ENCODE assay signal across 19 cellular contexts in the genomic region with DNA sequence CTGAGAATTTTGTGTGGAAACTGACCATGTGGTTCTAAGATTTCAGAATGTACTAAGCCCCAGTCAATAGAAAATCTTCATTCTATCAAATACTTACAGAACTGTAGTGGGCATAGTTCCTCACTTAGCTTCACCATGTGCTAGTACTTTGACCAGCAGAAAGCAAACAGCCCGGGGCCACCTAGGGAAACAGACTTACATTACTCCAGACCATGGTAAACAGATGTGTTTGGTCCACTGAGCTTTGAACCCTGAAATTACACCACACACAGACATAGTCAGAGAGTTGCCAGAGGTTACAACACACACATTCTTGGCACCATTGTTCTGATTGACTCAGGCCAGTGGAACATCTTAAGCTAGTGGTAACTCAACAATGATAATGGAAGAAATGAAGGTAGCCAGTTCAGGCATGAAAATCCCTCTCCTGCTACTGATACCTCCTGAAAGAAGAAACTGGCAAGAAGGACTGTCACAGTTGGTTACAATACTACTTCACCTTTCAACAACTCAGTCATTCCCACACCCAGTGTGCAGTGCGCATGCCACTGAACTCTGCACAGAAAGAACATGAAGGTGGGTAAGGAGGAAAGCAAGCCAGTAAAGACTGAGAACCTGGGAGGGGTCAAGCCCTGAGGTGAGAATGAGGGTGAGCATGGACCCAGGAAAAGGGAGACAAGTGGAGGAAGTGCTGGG. TPM values are rescaled to one million over a fixed set of nuclear protein-coding genes. Genes with fewer than 3 reads are reported as not detected.
DNase-seq lines count a peak whose midpoint lies in the region; ATAC-seq and TF ChIP-seq lines count a peak whose summit lies in the region.
"Had no signal": no experiment of that assay in that cellular context is flagged by ENCODE, and none has a peak within 500 bp of the region (broad histone marks: within the 10 kb centered on the region; RNA-seq: fewer than 3 reads in every experiment).

No MANE protein-coding gene starts in this region.

- H3K4me3 Mint-ChIP-seq in activated CD4-positive, alpha-beta T cell treated with anti-CD3 and anti-CD28 coated beads, Interleukin-2, amount 10 ng/mL, durations not matched to agents 24 days and 14 days, result no peak overlapping the region
- H3K4me3 Mint-ChIP-seq: activated CD4-positive, alpha-beta T cell treated with anti-CD3 and anti-CD28 coated beads, Interleukin-2, amount 10 ng/mL, durations not matched to agents 7 days and 5 days; B cell had no signal

- no peak overlapping the region for H3K4me3 ChIP-seq in mucosa of descending colon
- no peak overlapping the region for H3K4me3 ChIP-seq in SJCRH30

- H3K9me3 Mint-ChIP-seq in activated CD4-positive, alpha-beta T cell treated with anti-CD3 and anti-CD28 coated beads, Interleukin-2, amount 10 ng/mL, durations not matched to agents 24 days and 14 days, result no peaks in the 10 kb centered on the region
- H3K9me3 Mint-ChIP-seq: activated CD4-positive, alpha-beta T cell treated with anti-CD3 and anti-CD28 coated beads, Interleukin-2, amount 10 ng/mL, durations not matched to agents 7 days and 5 days had no signal

- no peaks in the 10 kb centered on the region for H3K27me3 ChIP-seq in SJCRH30

- H3K27ac Mint-ChIP-seq in activated CD4-positive, alpha-beta T cell treated with anti-CD3 and anti-CD28 coated beads, Interleukin-2, amount 10 ng/mL, durations not matched to agents 24 days and 14 days, result no peak overlapping the region
- H3K27ac Mint-ChIP-seq: activated CD4-positive, alpha-beta T cell treated with anti-CD3 and anti-CD28 coated beads, Interleukin-2, amount 10 ng/mL, durations not matched to agents 7 days and 5 days; B cell had no signal

- intact Hi-C loops in mucosa of descending colon (cut with DNase I, micrococcal nuclease), result no loop called here
- intact Hi-C loops in activated CD4-positive, alpha-beta T cell treated with anti-CD3 and anti-CD28 coated beads, Interleukin-2, amount 10 ng/mL, durations not matched to agents 24 days and 14 days (cut with micrococcal nuclease), result no loop called here

- DNase-seq in AG20443 (ENCODE audit: low spot score) (peak; percentile 73), M059J (ENCODE audit: low read depth) (peak; percentile 20), fibroblast of gingiva (ENCODE audit: low read depth) (peak; percentile 98), mucosa of descending colon (no peak), hepatic stellate cell (ENCODE audit: low spot score) (no peak), COR-L47 (lab: John Stamatoyannopoulos, UW) (no peak), SJCRH30 (no peak)
- DNase-seq in activated CD4-positive, alpha-beta T cell treated with anti-CD3 and anti-CD28 coated beads, Interleukin-2, amount 10 ng/mL, durations not matched to agents 24 days and 14 days, result no peak
- DNase-seq: activated CD4-positive, alpha-beta T cell treated with anti-CD3 and anti-CD28 coated beads, Interleukin-2, amount 10 ng/mL, durations not matched to agents 7 days and 5 days; activated T-cell treated with anti-CD3 and anti-CD28 coated beads, Interleukin-2, amount 50 U/mL, for 1 hour; cortex of kidney; DMS153; Kasumi-1; NCI-H187 treated with DMSO at 0.1 percent for 48 hours; NCI-H526 treated with DMSO at 0.1 percent for 48 hours; nucleus accumbens; T-helper 9 cell had no signal

- no peaks in the 10 kb centered on the region for H3K4me1 Mint-ChIP-seq in activated CD4-positive, alpha-beta T cell treated with anti-CD3 and anti-CD28 coated beads, Interleukin-2, amount 10 ng/mL, durations not matched to agents 24 days and 14 days
- H3K4me1 Mint-ChIP-seq: activated CD4-positive, alpha-beta T cell treated with anti-CD3 and anti-CD28 coated beads, Interleukin-2, amount 10 ng/mL, durations not matched to agents 7 days and 5 days; B cell had no signal

- ATAC-seq in mucosa of descending colon, result peak; percentile 67
- ATAC-seq: foreskin keratinocyte had no signal

- H3K9me3 ChIP-seq in mucosa of descending colon (no peaks in the 10 kb centered on the region), SJCRH30 (replicated peaks) (peaks cover 4% of the 10 kb centered on the region; the same call in 1 of the 2 replicates)

- H3K4me1 ChIP-seq in mucosa of descending colon (ENCODE audit: low read depth) (no peaks in the 10 kb centered on the region), SJCRH30 (no peaks in the 10 kb centered on the region)
- H3K4me1 ChIP-seq: foreskin keratinocyte had no signal

- H3K36me3 ChIP-seq in mucosa of descending colon (ENCODE audit: low read depth) (no peaks in the 10 kb centered on the region), SJCRH30 (no peaks in the 10 kb centered on the region)

- TF ChIP-seq CTCF in mucosa of descending colon (IDR thresholded peaks at IDR 0.05), result no peak

- H3K27me3 Mint-ChIP-seq in activated CD4-positive, alpha-beta T cell treated with anti-CD3 and anti-CD28 coated beads, Interleukin-2, amount 10 ng/mL, durations not matched to agents 24 days and 14 days, result peaks cover 42% of the 10 kb centered on the region

- no peak overlapping the region for H3K27ac ChIP-seq in SJCRH30
- H3K27ac ChIP-seq: foreskin keratinocyte had no signal

- no peaks in the 10 kb centered on the region for H3K36me3 Mint-ChIP-seq in activated CD4-positive, alpha-beta T cell treated with anti-CD3 and anti-CD28 coated beads, Interleukin-2, amount 10 ng/mL, durations not matched to agents 24 days and 14 days (ENCODE audit: low read depth)

RNA-seq across cellular contexts. Expression of gene LECT2, which starts 18.7 kb away (rescaled TPM):
- total RNA-seq in M059J (2014; rRNA removed; shearing (Covaris generic)), result not detected in 2 replicates
- total RNA-seq in mucosa of descending colon, result not detected
- total RNA-seq in activated CD4-positive, alpha-beta T cell treated with anti-CD3 and anti-CD28 coated beads, Interleukin-2, amount 10 ng/mL, durations not matched to agents 24 days and 14 days, result not detected in 2 replicates
- total RNA-seq in SJCRH30 (2014; rRNA removed; shearing (Covaris generic)), result not detected in 2 replicates
- total RNA-seq: activated CD4-positive, alpha-beta T cell treated with anti-CD3 and anti-CD28 coated beads, Interleukin-2, amount 10 ng/mL, durations not matched to agents 7 days and 5 days; B cell; foreskin keratinocyte had no signal

RNA-seq across cellular contexts. Expression of gene TGFBI, which starts 55.3 kb away (rescaled TPM):
- 567 and 744 TPM in 2 replicates for total RNA-seq in M059J (2014; rRNA removed; shearing (Covaris generic))
- 10 to 100 TPM; 26.8 to 77.1 (median 47.0) TPM for total RNA-seq in mucosa of descending colon
- not detected in 2 replicates for total RNA-seq in activated CD4-positive, alpha-beta T cell treated with anti-CD3 and anti-CD28 coated beads, Interleukin-2, amount 10 ng/mL, durations not matched to agents 24 days and 14 days
- total RNA-seq in SJCRH30 (2014; rRNA removed; shearing (Covaris generic)), result 4.8 TPM in 2 replicates

Comparison
In these comparisons a context has a peak if more than half of its experiments do, and no peak if none do; other contexts are left out.
1. DNase-seq: peak in AG20443 (single experiment), M059J (single experiment) and fibroblast of gingiva (single experiment); none in mucosa of descending colon (0 of 3), hepatic stellate cell (single experiment), activated CD4-positive, alpha-beta T cell treated with anti-CD3 and anti-CD28 coated beads, Interleukin-2, amount 10 ng/mL, durations not matched to agents 24 days and 14 days (single experiment), COR-L47 (single experiment) and SJCRH30 (0 of 2).